Comparison of ENCODE assay signal across 32 cellular contexts in the genomic region with DNA sequence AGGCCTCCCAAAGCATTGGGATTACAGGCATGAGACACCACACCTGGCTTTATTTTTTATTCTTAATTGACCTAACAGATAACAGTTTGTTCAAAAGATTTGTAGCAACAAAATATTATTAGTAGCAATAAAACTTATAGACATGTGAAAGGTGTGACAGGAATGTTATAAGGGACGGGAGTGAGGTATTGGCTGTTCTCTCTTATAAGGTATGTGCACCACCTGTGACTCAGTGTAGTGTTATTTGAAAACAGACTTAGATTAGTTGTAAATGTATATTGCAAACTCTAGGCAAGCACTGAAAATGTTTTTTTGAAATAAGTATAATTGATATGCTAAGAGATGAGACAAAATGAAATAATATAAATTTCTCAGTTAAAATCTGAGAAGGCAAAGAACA.
"Had no signal": no experiment of that assay in that cellular context is flagged by ENCODE, and none has a peak within 500 bp of the region (broad histone marks: within the 10 kb centered on the region; RNA-seq: fewer than 3 reads in every experiment).

No MANE protein-coding gene starts in this region.

- DNase-seq: activated CD4-positive, alpha-beta memory T cell treated with anti-CD3 and anti-CD28 coated beads, Interleukin-2, amount 10 ng/mL, durations not matched to agents 7 days and 5 days; activated CD4-positive, alpha-beta T cell treated with anti-CD3 and anti-CD28 coated beads for 1 hour; activated CD4-positive, alpha-beta T cell treated with anti-CD3 and anti-CD28 coated beads for 48 hours; activated CD4-positive, CD25-positive, alpha-beta regulatory T cell; activated gamma-delta T cell treated with Interleukin-2 at 50 U/mL for 16 hours; activated naive CD4-positive, alpha-beta T cell treated with anti-CD3 and anti-CD28 coated beads for 36 hours; activated T-cell treated with anti-CD3 and anti-CD28 coated beads, Interleukin-2, amount 50 U/mL, for 1 hour; adrenal gland; body of pancreas; cerebellar nuclear complex; MG63; MV-4-11; NCI-H1092; NCI-H1436 treated with DMSO at 0.1 percent for 48 hours; NCI-H1694 treated with DMSO at 0.1 percent for 48 hours; NCI-H2029; NCI-H510A; NCI-H526; NCI-H748 treated with DMSO at 0.1 percent for 48 hours; NK-92 treated with Interleukin-12 subunit alpha and Interleukin-12 subunit beta, amount 100 ng/mL, for 24 hours; PC-3; Peyer's patch; Right ventricle myocardium superior; RPMI8226; SW 1271; T-helper 1 cell; T1000; WERI-Rb-1 had no signal

- ATAC-seq: activated naive CD4-positive, alpha-beta T cell treated with anti-CD3 and anti-CD28 coated beads, Interleukin-2, amount 50 U/mL, for 72 hours; body of pancreas; K562; PC-3 had no signal

- H3K9me3 Mint-ChIP-seq: activated CD4-positive, alpha-beta memory T cell treated with anti-CD3 and anti-CD28 coated beads, Interleukin-2, amount 10 ng/mL, durations not matched to agents 7 days and 5 days; activated T-helper 1 cell treated with anti-CD3 and anti-CD28 coated beads, Interleukin-12 subunit alpha, Interleukin-12 subunit beta, Interleukin-2, Interleukin-4 antibody, amounts not matched to agents 30 ng/mL and 10 ng/mL and 1 ng/mL, durations not matched to agents 14 hours and 24 hours and 36 hours had no signal

- H3K4me3 Mint-ChIP-seq: activated CD4-positive, alpha-beta memory T cell treated with anti-CD3 and anti-CD28 coated beads, Interleukin-2, amount 10 ng/mL, durations not matched to agents 7 days and 5 days; activated naive CD4-positive, alpha-beta T cell treated with anti-CD3 and anti-CD28 coated beads for 36 hours; activated T-helper 1 cell treated with anti-CD3 and anti-CD28 coated beads, Interleukin-12 subunit alpha, Interleukin-12 subunit beta, Interleukin-2, Interleukin-4 antibody, amounts not matched to agents 30 ng/mL and 10 ng/mL and 1 ng/mL, durations not matched to agents 14 hours and 24 hours and 36 hours had no signal

- H3K27me3 ChIP-seq: adrenal gland, body of pancreas, breast epithelium, Peyer's patch had no signal

- H3K9me3 ChIP-seq: adrenal gland, body of pancreas, breast epithelium, MG63, Peyer's patch had no signal

- H3K36me3 ChIP-seq: adrenal gland, breast epithelium, MG63, Peyer's patch, WERI-Rb-1 had no signal

- H3K27me3 Mint-ChIP-seq: activated CD4-positive, alpha-beta memory T cell treated with anti-CD3 and anti-CD28 coated beads, Interleukin-2, amount 10 ng/mL, durations not matched to agents 7 days and 5 days had no signal

- H3K4me3 ChIP-seq: adrenal gland, body of pancreas, breast epithelium, K562, MG63, Peyer's patch had no signal

- H3K27ac Mint-ChIP-seq: activated CD4-positive, alpha-beta memory T cell treated with anti-CD3 and anti-CD28 coated beads, Interleukin-2, amount 10 ng/mL, durations not matched to agents 7 days and 5 days; activated naive CD4-positive, alpha-beta T cell treated with anti-CD3 and anti-CD28 coated beads for 36 hours; activated naive CD4-positive, alpha-beta T cell treated with anti-CD3 and anti-CD28 coated beads, Interleukin-2, amount 50 U/mL, for 72 hours; activated T-helper 1 cell treated with anti-CD3 and anti-CD28 coated beads, Interleukin-12 subunit alpha, Interleukin-12 subunit beta, Interleukin-2, Interleukin-4 antibody, amounts not matched to agents 30 ng/mL and 10 ng/mL and 1 ng/mL, durations not matched to agents 14 hours and 24 hours and 36 hours had no signal

- H3K27ac ChIP-seq: adrenal gland, body of pancreas, breast epithelium, Peyer's patch, WERI-Rb-1 had no signal

- H3K4me1 ChIP-seq: adrenal gland, body of pancreas, breast epithelium, Peyer's patch had no signal
